Comparison of ENCODE assay signal across 18 cellular contexts in the genomic region with DNA sequence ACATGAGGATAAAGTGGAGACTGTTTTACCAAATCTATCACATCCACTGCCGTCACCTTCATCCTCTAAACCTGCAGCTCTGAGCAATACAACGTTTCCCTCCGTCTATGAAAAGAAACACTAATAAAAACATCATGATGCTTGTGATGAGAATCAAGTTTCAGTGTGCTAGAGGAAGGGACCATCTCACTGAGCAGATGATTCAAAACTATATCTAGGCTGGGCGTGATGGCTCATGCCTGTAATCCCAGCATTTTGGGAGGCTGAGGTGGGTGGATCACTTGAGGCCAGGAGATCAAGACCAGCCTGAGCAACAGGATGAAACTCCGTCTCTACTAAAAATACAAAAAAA. TPM values are rescaled to one million over a fixed set of nuclear protein-coding genes. Genes with fewer than 3 reads are reported as not detected.
DNase-seq lines count a peak whose midpoint lies in the region; ATAC-seq and TF ChIP-seq lines count a peak whose summit lies in the region.
"Had no signal": no experiment of that assay in that cellular context is flagged by ENCODE, and none has a peak within 500 bp of the region (broad histone marks: within the 10 kb centered on the region; RNA-seq: fewer than 3 reads in every experiment).

No MANE protein-coding gene starts in this region.

- intact Hi-C loops in activated CD4-positive, alpha-beta T cell treated with anti-CD3 and anti-CD28 coated beads for 36 hours (cut with DNase I, micrococcal nuclease): no loop called here
- intact Hi-C loops in right cardiac atrium (cut with DNase I): no loop called here
- intact Hi-C loops in Right ventricle myocardium superior (cut with DNase I): no loop called here
- intact Hi-C loops in adrenal gland (cut with DNase I): no loop called here

- no peaks in the 10 kb centered on the region for H3K4me1 ChIP-seq in right cardiac atrium (ENCODE audit: control insufficient read depth, insufficient read depth, low read length)
- H3K4me1 ChIP-seq in adrenal gland (replicated peaks in 1 of 2): no peaks in the 10 kb centered on the region
- H3K4me1 ChIP-seq: BLaER1 had no signal

- DNase-seq in activated CD4-positive, alpha-beta T cell treated with anti-CD3 and anti-CD28 coated beads for 36 hours: no peak
- no peak for DNase-seq in activated CD4-positive, alpha-beta T cell treated with anti-CD3 and anti-CD28 coated beads for 1 hour
- DNase-seq in right cardiac atrium (no peak), Right ventricle myocardium superior (no peak), mesenteric fat pad (ENCODE audit: low spot score) (peak; percentile 1), T-helper 17 cell (no peak), adrenal gland (no peak)
- no peak for DNase-seq in stimulated activated effector memory CD8-positive, alpha-beta T cell treated with anti-CD3 and anti-CD28 coated beads, Interleukin-12 subunit alpha, Interleukin-12 subunit beta, amount 100 ng/mL, for 72 hours (ENCODE audit: low spot score in 2 of 2)
- DNase-seq: AML-193; Calu3; CD4-positive, CD25-positive, alpha-beta regulatory T cell; DMS 273 treated with DMSO at 0.1 percent for 48 hours had no signal

- POLR2A ChIA-PET in activated CD4-positive, alpha-beta T cell treated with anti-CD3 and anti-CD28 coated beads for 36 hours (lab: Charles Lee): no interaction called here

- H3K4me3 ChIP-seq in right cardiac atrium (ENCODE audit: low read length) (no peak overlapping the region), adrenal gland (no peak overlapping the region)
- H3K4me3 ChIP-seq: BLaER1, GM12878, GM23248 had no signal

- no peak for TF ChIP-seq CTCF in adrenal gland (IDR thresholded peaks at IDR 0.05)

- peaks cover 0 to 5% of the 10 kb centered on the region in 2 donors for H3K36me3 ChIP-seq in adrenal gland (replicated peaks in 1 of 2)
- H3K36me3 ChIP-seq: BLaER1 had no signal

- CTCF ChIA-PET in activated CD4-positive, alpha-beta T cell treated with anti-CD3 and anti-CD28 coated beads for 36 hours (lab: Charles Lee): interaction anchor here (0.6 to 2.5 kb wide), 3 partner anchors 24 to 265 kb away, joined by 3 to 13 read pairs (median 3); no protein-coding TSS in a partner anchor

- peaks cover 2% of the 10 kb centered on the region for H3K4me1 Mint-ChIP-seq in activated CD4-positive, alpha-beta T cell treated with anti-CD3 and anti-CD28 coated beads for 36 hours
- H3K4me1 Mint-ChIP-seq in stimulated activated effector memory CD8-positive, alpha-beta T cell treated with anti-CD3 and anti-CD28 coated beads, Interleukin-12 subunit alpha, Interleukin-12 subunit beta, amount 100 ng/mL, for 72 hours: no peaks in the 10 kb centered on the region
- no peaks in the 10 kb centered on the region for H3K4me1 Mint-ChIP-seq in T-helper 17 cell
- H3K4me1 Mint-ChIP-seq: CD4-positive, CD25-positive, alpha-beta regulatory T cell had no signal

- H3K9me3 ChIP-seq in right cardiac atrium (ENCODE audit: control insufficient read depth, low read length) (peaks cover 1% of the 10 kb centered on the region), T-helper 17 cell (ENCODE audit: control insufficient read depth, low read length, poor library complexity, severe bottlenecking) (no peaks in the 10 kb centered on the region), adrenal gland (replicated peaks in 1 of 3) (no peaks in the 10 kb centered on the region)

- no peak overlapping the region for H3K4me3 Mint-ChIP-seq in activated CD4-positive, alpha-beta T cell treated with anti-CD3 and anti-CD28 coated beads for 36 hours
- H3K4me3 Mint-ChIP-seq in stimulated activated effector memory CD8-positive, alpha-beta T cell treated with anti-CD3 and anti-CD28 coated beads, Interleukin-12 subunit alpha, Interleukin-12 subunit beta, amount 100 ng/mL, for 72 hours: no peak overlapping the region
- H3K4me3 Mint-ChIP-seq in T-helper 17 cell: no peak overlapping the region
- H3K4me3 Mint-ChIP-seq: CD4-positive, CD25-positive, alpha-beta regulatory T cell had no signal

- H3K36me3 Mint-ChIP-seq in activated CD4-positive, alpha-beta T cell treated with anti-CD3 and anti-CD28 coated beads for 36 hours (ENCODE audit: low read depth): no peaks in the 10 kb centered on the region
- no peaks in the 10 kb centered on the region for H3K36me3 Mint-ChIP-seq in stimulated activated effector memory CD8-positive, alpha-beta T cell treated with anti-CD3 and anti-CD28 coated beads, Interleukin-12 subunit alpha, Interleukin-12 subunit beta, amount 100 ng/mL, for 72 hours
- H3K36me3 Mint-ChIP-seq in T-helper 17 cell (ENCODE audit: low read depth): no peaks in the 10 kb centered on the region
- H3K36me3 Mint-ChIP-seq: CD4-positive, CD25-positive, alpha-beta regulatory T cell had no signal

- H3K27me3 ChIP-seq in right cardiac atrium (ENCODE audit: control insufficient read depth, insufficient read depth): no peaks in the 10 kb centered on the region
- H3K27me3 ChIP-seq in adrenal gland: no peaks in the 10 kb centered on the region
- H3K27me3 ChIP-seq: BLaER1 had no signal

- no peaks in the 10 kb centered on the region for H3K27me3 Mint-ChIP-seq in activated CD4-positive, alpha-beta T cell treated with anti-CD3 and anti-CD28 coated beads for 36 hours
- H3K27me3 Mint-ChIP-seq in T-helper 17 cell: peaks cover 12% of the 10 kb centered on the region

- H3K27ac Mint-ChIP-seq in activated CD4-positive, alpha-beta T cell treated with anti-CD3 and anti-CD28 coated beads for 36 hours: no peak overlapping the region
- no peak overlapping the region for H3K27ac Mint-ChIP-seq in stimulated activated effector memory CD8-positive, alpha-beta T cell treated with anti-CD3 and anti-CD28 coated beads, Interleukin-12 subunit alpha, Interleukin-12 subunit beta, amount 100 ng/mL, for 72 hours
- no peak overlapping the region for H3K27ac Mint-ChIP-seq in T-helper 17 cell
- H3K27ac Mint-ChIP-seq: CD4-positive, CD25-positive, alpha-beta regulatory T cell had no signal

- no peak for TF ChIP-seq POLR2A in adrenal gland (IDR thresholded peaks at IDR 0.05)

- ATAC-seq in activated CD4-positive, alpha-beta T cell treated with anti-CD3 and anti-CD28 coated beads for 36 hours: peak; percentile 47
- ATAC-seq in right cardiac atrium (no peak), Right ventricle myocardium superior (ENCODE audit: poor library complexity) (no peak), T-helper 17 cell (no peak)
- ATAC-seq in stimulated activated effector memory CD8-positive, alpha-beta T cell treated with anti-CD3 and anti-CD28 coated beads, Interleukin-12 subunit alpha, Interleukin-12 subunit beta, amount 100 ng/mL, for 72 hours: peak; percentile 33
- ATAC-seq: GM12878 had no signal

- peaks cover 4% of the 10 kb centered on the region for H3K9me3 Mint-ChIP-seq in activated CD4-positive, alpha-beta T cell treated with anti-CD3 and anti-CD28 coated beads for 36 hours (ENCODE audit: low read depth)
- no peaks in the 10 kb centered on the region for H3K9me3 Mint-ChIP-seq in stimulated activated effector memory CD8-positive, alpha-beta T cell treated with anti-CD3 and anti-CD28 coated beads, Interleukin-12 subunit alpha, Interleukin-12 subunit beta, amount 100 ng/mL, for 72 hours

- H3K27ac ChIP-seq in right cardiac atrium (ENCODE audit: low read length) (peak overlapping the region; percentile 17), adrenal gland (no peak overlapping the region)
- H3K27ac ChIP-seq: 22Rv1, BLaER1, GM23248 had no signal

- WGBS in right cardiac atrium: 66% methylated on average over 5 of the region's 5 CpGs
- 74 to 85% (median 82%) methylated on average over 5 of the region's 5 CpGs for WGBS in adrenal gland, 4 donors

RNA-seq across cellular contexts. Expression of a gene that starts 14.7 kb away (rescaled TPM):
- total RNA-seq in activated CD4-positive, alpha-beta T cell treated with anti-CD3 and anti-CD28 coated beads for 36 hours: not detected
- total RNA-seq in right cardiac atrium (100 to 1,000 TPM; 202 to 292 (median 241) TPM), Right ventricle myocardium superior (396 TPM), mesenteric fat pad (0.42 TPM), T-helper 17 cell (not detected), adrenal gland (under 1 TPM; 0.11 to 0.51 (median 0.17) TPM)
- polyA plus RNA-seq in right cardiac atrium (258 TPM), adrenal gland (under 1 TPM; 0.09 to 0.40 (median 0.30) TPM)
- total RNA-seq: A673; CD4-positive, CD25-positive, alpha-beta regulatory T cell; GM12878 had no signal
- polyA plus RNA-seq: CD4-positive, CD25-positive, alpha-beta regulatory T cell had no signal

RNA-seq across cellular contexts. Expression of a gene that starts 16.3 kb away (rescaled TPM):
- total RNA-seq in activated CD4-positive, alpha-beta T cell treated with anti-CD3 and anti-CD28 coated beads for 36 hours: not detected
- total RNA-seq in right cardiac atrium: under 1 TPM; 0.28 to 0.51 (median 0.30) TPM
- polyA plus RNA-seq in right cardiac atrium: 0.29 TPM
- 0.16 TPM for total RNA-seq in Right ventricle myocardium superior
- not detected for total RNA-seq in mesenteric fat pad
- total RNA-seq in T-helper 17 cell: not detected
- total RNA-seq in adrenal gland: under 1 TPM in 6 of 8 donors, not detected in 2; 0.18 to 0.76 (median 0.41) TPM
- under 1 TPM; 0.13 to 0.73 (median 0.24) TPM for polyA plus RNA-seq in adrenal gland
- total RNA-seq: CD4-positive, CD25-positive, alpha-beta regulatory T cell; Daoy; GM12878; GM23248 had no signal
- polyA plus RNA-seq: CD4-positive, CD25-positive, alpha-beta regulatory T cell; GM12878 had no signal

Comparison
In these comparisons a context has a peak if more than half of its experiments do, and no peak if none do; other contexts are left out.
1. ATAC-seq: peak in activated CD4-positive, alpha-beta T cell treated with anti-CD3 and anti-CD28 coated beads for 36 hours (single experiment) and stimulated activated effector memory CD8-positive, alpha-beta T cell treated with anti-CD3 and anti-CD28 coated beads, Interleukin-12 subunit alpha, Interleukin-12 subunit beta, amount 100 ng/mL, for 72 hours (single experiment); none in right cardiac atrium (0 of 2), Right ventricle myocardium superior (single experiment) and T-helper 17 cell (single experiment).
2. RNA of a gene that starts 14.7 kb away (total RNA-seq): 396 TPM in Right ventricle myocardium superior (single experiment) and 202 to 292 TPM in right cardiac atrium; 0.42 TPM in mesenteric fat pad (single experiment), 0.11 to 0.51 TPM in adrenal gland, not detected in activated CD4-positive, alpha-beta T cell treated with anti-CD3 and anti-CD28 coated beads for 36 hours and not detected in T-helper 17 cell; every median in the first group is over 100 times any median in the second.